In the genomic region with DNA sequence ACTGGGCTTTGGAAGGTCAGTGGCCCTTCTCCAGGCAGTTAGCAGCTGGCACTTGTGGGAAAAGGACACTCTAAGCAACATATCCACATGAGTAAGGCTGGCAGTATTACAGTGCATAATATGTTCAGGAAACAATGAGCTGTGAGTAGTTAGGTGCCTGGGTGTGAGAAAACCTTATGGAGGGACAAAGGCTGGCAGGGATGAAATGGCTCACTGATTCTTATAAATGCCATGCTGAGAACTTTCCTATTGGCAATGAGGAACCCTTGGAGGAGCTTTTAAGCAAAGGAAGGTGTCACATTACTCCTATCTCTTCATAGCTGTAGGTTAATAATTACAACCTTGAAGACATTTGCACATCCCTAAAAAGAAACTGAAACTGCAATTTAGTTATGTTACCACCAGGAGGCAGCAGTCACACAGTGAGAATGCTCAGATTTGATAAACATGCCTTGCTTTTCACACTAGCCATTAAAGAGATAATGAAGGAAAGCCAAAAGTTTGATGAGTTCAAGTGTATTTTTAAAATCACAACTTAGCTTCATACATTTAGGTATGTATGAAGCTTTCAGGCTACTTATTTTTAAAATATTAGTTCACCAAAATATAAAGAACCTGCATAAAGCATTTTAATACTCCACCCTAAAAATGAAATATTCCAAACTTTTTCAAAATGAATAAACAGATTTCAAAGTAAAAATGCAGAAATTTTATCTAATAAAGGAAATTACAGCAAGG, we compare ENCODE assay signal across 8 cellular contexts.
DNase-seq lines count a peak whose midpoint lies in the region; ATAC-seq, FAIRE-seq and TF ChIP-seq lines count a peak whose summit lies in the region.

No MANE protein-coding gene starts in this region.

- H3K4me1 ChIP-seq in gastroesophageal sphincter = no peaks in the 10 kb centered on the region

- no peak overlapping the region for H3K27ac ChIP-seq in gastroesophageal sphincter

- peaks cover 0 to 6% (median 0%) of the 10 kb centered on the region in 3 donors for H3K9me3 ChIP-seq in gastroesophageal sphincter

- no peak for ATAC-seq in gastroesophageal sphincter

- no peak for TF ChIP-seq POLR2A in gastroesophageal sphincter (IDR thresholded peaks at IDR 0.05)

- DNase-seq in stimulated activated CD4-positive, alpha-beta T cell treated with anti-CD3 and anti-CD28 coated beads, Interleukin-4, amount 100 ng/mL, for 24 hours = peak; percentile 18
- DNase-seq in stimulated activated CD4-positive, alpha-beta T cell treated with anti-CD3 and anti-CD28 coated beads, Interleukin-4, amount 100 ng/mL, for 1 hour = no peak
- DNase-seq in RPMI7951 (ENCODE audit: low read depth) (peak; percentile 38), urothelium cell line (ENCODE audit: low spot score) (no peak), T-helper 9 cell (no peak), hypothalamus (lab: John Stamatoyannopoulos, UW) (no peak), SHP77 treated with DMSO at 0.1 percent for 48 hours (lab: John Stamatoyannopoulos, UW) (no peak)

- H3K27me3 ChIP-seq in gastroesophageal sphincter = no peaks in the 10 kb centered on the region

- no peak overlapping the region for H3K4me3 ChIP-seq in gastroesophageal sphincter

- FAIRE-seq in urothelium cell line (lab: Jason Lieb, UNC) = no peak

- TF ChIP-seq CTCF in gastroesophageal sphincter (IDR thresholded peaks at IDR 0.05) = peak; percentile 38 to 59 (median 45)

- peaks cover 0 to 77% of the 10 kb centered on the region in 2 donors for H3K36me3 ChIP-seq in gastroesophageal sphincter

- no peak for TF ChIP-seq EP300 in gastroesophageal sphincter (IDR thresholded peaks at IDR 0.05)

Comparison
In these comparisons a context has a peak if more than half of its experiments do, and no peak if none do; other contexts are left out.
1. DNase-seq: peak in stimulated activated CD4-positive, alpha-beta T cell treated with anti-CD3 and anti-CD28 coated beads, Interleukin-4, amount 100 ng/mL, for 24 hours (single experiment) and RPMI7951 (single experiment); none in stimulated activated CD4-positive, alpha-beta T cell treated with anti-CD3 and anti-CD28 coated beads, Interleukin-4, amount 100 ng/mL, for 1 hour (single experiment), urothelium cell line (single experiment), T-helper 9 cell (single experiment), hypothalamus (0 of 51) and SHP77 treated with DMSO at 0.1 percent for 48 hours (single experiment).